ENCODE assay signal across 1 cellular context in the genomic region with DNA sequence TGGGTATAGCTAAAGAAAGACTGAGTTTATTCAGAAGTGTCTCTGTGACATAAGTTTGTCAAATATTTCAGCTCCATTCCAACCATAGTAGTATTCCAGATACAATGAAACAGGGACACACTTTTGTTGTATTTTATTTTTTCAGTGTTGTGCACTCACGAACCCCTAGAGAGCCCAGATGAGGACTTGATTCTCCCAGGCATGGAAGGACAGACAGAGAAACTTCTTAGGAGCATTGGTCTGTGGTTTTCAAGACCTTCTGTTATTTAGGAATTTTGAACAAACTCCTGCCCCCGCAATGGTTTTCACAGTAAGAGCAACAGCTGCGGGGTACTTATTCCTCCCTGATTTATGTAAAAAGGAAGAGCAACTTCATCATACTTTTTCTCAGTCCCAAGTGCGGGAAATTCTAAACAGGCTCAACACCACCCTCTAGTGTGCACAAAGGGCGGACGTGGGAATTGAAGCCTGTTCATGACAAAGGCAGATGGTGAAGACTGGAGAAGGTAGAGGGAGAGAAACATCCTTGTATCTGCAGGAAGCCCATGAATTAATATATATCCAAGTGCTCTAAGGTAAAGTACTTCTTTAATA.
A peak's percentile ranks its signal among the peaks of the same experiment; 100 is the strongest.
TF ChIP-seq lines count a peak whose summit lies in the region.

No MANE protein-coding gene starts in this region.

TF ChIP-seq in GM12878, 131 proteins besides CTCF, POLR2A, EP300 and RAD21 (continued from another document):
- TF ChIP-seq, protein P1, sequence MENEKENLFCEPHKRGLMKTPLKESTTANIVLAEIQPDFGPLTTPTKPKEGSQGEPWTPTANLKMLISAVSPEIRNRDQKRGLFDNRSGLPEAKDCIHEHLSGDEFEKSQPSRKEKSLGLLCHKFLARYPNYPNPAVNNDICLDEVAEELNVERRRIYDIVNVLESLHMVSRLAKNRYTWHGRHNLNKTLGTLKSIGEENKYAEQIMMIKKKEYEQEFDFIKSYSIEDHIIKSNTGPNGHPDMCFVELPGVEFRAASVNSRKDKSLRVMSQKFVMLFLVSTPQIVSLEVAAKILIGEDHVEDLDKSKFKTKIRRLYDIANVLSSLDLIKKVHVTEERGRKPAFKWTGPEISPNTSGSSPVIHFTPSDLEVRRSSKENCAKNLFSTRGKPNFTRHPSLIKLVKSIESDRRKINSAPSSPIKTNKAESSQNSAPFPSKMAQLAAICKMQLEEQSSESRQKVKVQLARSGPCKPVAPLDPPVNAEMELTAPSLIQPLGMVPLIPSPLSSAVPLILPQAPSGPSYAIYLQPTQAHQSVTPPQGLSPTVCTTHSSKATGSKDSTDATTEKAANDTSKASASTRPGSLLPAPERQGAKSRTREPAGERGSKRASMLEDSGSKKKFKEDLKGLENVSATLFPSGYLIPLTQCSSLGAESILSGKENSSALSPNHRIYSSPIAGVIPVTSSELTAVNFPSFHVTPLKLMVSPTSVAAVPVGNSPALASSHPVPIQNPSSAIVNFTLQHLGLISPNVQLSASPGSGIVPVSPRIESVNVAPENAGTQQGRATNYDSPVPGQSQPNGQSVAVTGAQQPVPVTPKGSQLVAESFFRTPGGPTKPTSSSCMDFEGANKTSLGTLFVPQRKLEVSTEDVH (IDR thresholded peaks at IDR 0.05; ENCODE audit: low read depth, partially characterized antibody): no peak
- TF ChIP-seq ASH2L (IDR thresholded peaks at IDR 0.05; ENCODE audit: borderline replicate concordance, low read depth) (no peak), STAT1 (conservative IDR thresholded peaks at IDR 0.05) (no peak), YY1 (IDR thresholded peaks at IDR 0.05; ENCODE audit: low read depth, low read length) (0 out of 2 replicates have a peak, but pooled peaks have one; percentile 50), POU2F2 (IDR thresholded peaks at IDR 0.05; ENCODE audit: borderline replicate concordance, low read depth, low read length) (0 out of 3 replicates have a peak, but pooled peaks have one; percentile 14), SMC3 (IDR thresholded peaks at IDR 0.05; ENCODE audit: borderline replicate concordance, low read length) (peak; percentile 89), IKZF2 (IDR thresholded peaks at IDR 0.05) (no peak), USF2 (IDR thresholded peaks at IDR 0.05; ENCODE audit: borderline replicate concordance, low read depth, low read length) (no peak), RB1 (IDR thresholded peaks at IDR 0.05; ENCODE audit: borderline replicate concordance) (0 out of 2 replicates have a peak, but pooled peaks have one; percentile 46), SPI1 (IDR thresholded peaks at IDR 0.05; ENCODE audit: borderline replicate concordance, insufficient read depth, low read depth, low read length) (0 out of 2 replicates have a peak, but pooled peaks have one; percentile 18)
- TF ChIP-seq, protein P2, sequence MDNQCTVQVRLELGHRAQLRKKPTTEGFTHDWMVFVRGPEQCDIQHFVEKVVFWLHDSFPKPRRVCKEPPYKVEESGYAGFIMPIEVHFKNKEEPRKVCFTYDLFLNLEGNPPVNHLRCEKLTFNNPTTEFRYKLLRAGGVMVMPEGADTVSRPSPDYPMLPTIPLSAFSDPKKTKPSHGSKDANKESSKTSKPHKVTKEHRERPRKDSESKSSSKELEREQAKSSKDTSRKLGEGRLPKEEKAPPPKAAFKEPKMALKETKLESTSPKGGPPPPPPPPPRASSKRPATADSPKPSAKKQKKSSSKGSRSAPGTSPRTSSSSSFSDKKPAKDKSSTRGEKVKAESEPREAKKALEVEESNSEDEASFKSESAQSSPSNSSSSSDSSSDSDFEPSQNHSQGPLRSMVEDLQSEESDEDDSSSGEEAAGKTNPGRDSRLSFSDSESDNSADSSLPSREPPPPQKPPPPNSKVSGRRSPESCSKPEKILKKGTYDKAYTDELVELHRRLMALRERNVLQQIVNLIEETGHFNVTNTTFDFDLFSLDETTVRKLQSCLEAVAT (IDR thresholded peaks at IDR 0.05): peak; percentile 37; the same call in 1 of the 2 replicates
